In genomic region chr10:70688828-70689227, GRCh38 we compare ENCODE assay signal across 35 cellular contexts. TPM values are rescaled to one million over a fixed set of nuclear protein-coding genes. Genes with fewer than 3 reads are reported as not detected.
"Had no signal": no experiment of that assay in that cellular context is flagged by ENCODE, and none has a peak within 500 bp of the region (broad histone marks: within the 10 kb centered on the region; RNA-seq: fewer than 3 reads in every experiment).

No MANE protein-coding gene starts in this region.

- DNase-seq: Karpas-422, Kasumi-1, MM.1S, MV-4-11, NCI-H1048, NCI-H1092, NCI-H1092 treated with DMSO at 0.1 percent for 48 hours, NCI-H1105, NCI-H1105 treated with DMSO at 0.1 percent for 48 hours, NCI-H1417, NCI-H1417 treated with DMSO at 0.1 percent for 48 hours, NCI-H1436, NCI-H1436 treated with DMSO at 0.1 percent for 48 hours, NCI-H146, NCI-H1694, NCI-H1694 treated with DMSO at 0.1 percent for 48 hours, NCI-H187, NCI-H187 treated with DMSO at 0.1 percent for 48 hours, NCI-H1930, NCI-H2029, NCI-H2029 treated with DMSO at 0.1 percent for 48 hours, NCI-H2081, NCI-H2081 treated with DMSO at 0.1 percent for 48 hours, NCI-H2107, NCI-H2171, NCI-H2171 treated with DMSO at 0.1 percent for 48 hours, NCI-H2227 treated with DMSO at 0.1 percent for 48 hours, NCI-H226, NCI-H345, NCI-H446, NCI-H446 treated with DMSO at 0.1 percent for 48 hours, NCI-H510A, NCI-H510A treated with DMSO at 0.1 percent for 48 hours, NCI-H524 had no signal

RNA-seq across cellular contexts. Expression of gene ADAMTS14, which starts 16.5 kb away (rescaled TPM):
- total RNA-seq: MCF 10A had no signal
